Comparison of ENCODE assay signal across 8 cellular contexts in the genomic region with DNA sequence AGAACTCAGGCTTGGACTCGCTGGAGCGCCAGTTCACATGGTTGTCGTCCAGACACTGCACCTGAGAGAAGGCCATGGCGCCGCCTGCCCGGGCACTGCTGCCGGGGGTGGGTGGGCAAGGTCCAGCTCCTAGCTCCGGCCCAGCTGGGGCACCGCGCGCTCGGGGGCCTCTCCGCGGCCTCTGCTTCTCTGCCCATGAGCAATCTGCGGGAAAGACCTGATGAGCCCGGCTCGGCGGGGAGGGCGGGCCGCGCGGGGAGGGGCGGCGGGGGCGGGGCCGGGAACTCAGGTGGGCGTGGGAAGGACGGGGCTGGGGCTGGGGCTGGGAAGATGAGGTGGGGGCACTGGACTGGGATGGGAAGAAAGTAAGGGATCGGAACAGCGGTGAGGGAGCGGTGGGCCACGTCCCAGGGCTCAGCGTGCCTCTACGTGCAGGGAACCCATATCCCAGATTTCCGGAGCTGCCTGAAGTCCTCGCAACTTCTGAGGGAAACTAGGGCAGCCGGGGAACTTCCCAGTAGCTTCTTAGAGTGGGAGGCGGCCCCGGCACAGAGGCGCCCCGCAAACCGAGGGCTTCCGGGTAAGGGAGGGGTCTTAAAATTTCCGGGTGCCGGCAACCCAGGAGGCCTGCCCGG. TPM values are rescaled to one million over a fixed set of nuclear protein-coding genes. Genes with fewer than 3 reads are reported as not detected.
A peak's percentile ranks its signal among the peaks of the same experiment; 100 is the strongest.
DNase-seq lines count a peak whose midpoint lies in the region; ATAC-seq lines count a peak whose summit lies in the region.

No MANE protein-coding gene starts in this region.

- peak; percentile 11 for DNase-seq in T follicular helper cell (ENCODE audit: low read depth)
- DNase-seq in astrocyte of the hippocampus (ENCODE audit: low read depth, low spot score): peak; percentile 72
- peak; percentile 55 for DNase-seq in iris pigment epithelial cell (ENCODE audit: low read depth)
- peak; percentile 49 to 64 for DNase-seq in stimulated activated CD4-positive, alpha-beta T cell treated with anti-CD3 and anti-CD28 coated beads, Interleukin-2, amount 100 ng/mL, for 24 hours
- no peak for DNase-seq in ureter (ENCODE audit: low spot score)

- ATAC-seq in GM18511 (IDR thresholded peaks at IDR 0.05; ENCODE audit: unreplicated experiment) (peak; percentile 47), HG03064 (IDR thresholded peaks at IDR 0.05; ENCODE audit: low read depth, unreplicated experiment) (peak; percentile 18), GM21515 (IDR thresholded peaks at IDR 0.05; ENCODE audit: unreplicated experiment) (no peak)

RNA-seq across cellular contexts. Expression of a gene that starts 0.5 kb away (rescaled TPM):
- total RNA-seq in ureter: 8.3 TPM

RNA-seq across cellular contexts. Expression of a gene that starts 42.7 kb away (rescaled TPM):
- 3.6 TPM for total RNA-seq in ureter

RNA-seq across cellular contexts. Expression of a gene that starts 52.1 kb away (rescaled TPM):
- not detected for total RNA-seq in ureter
